In genomic region chr16:1450218-1450617, GRCh38 we compare ENCODE assay signal across 1 cellular context.
TF ChIP-seq lines count a peak whose summit lies in the region.

No MANE protein-coding gene starts in this region.

TF ChIP-seq in GM23338, 12 proteins besides CTCF, POLR2A, EP300 and RAD21 (continued from another document):
- TF ChIP-seq ETS1 (IDR thresholded peaks at IDR 0.05): no peak
- no peak for TF ChIP-seq NANOG (IDR thresholded peaks at IDR 0.05; ENCODE audit: borderline replicate concordance)
- TF ChIP-seq CREB1 (CRISPR knock-in tag; IDR thresholded peaks at IDR 0.05; ENCODE audit: low read depth): no peak
- no peak for TF ChIP-seq ZNF114 (CRISPR knock-in tag; IDR thresholded peaks at IDR 0.05)
- no peak for TF ChIP-seq ZNF462 (CRISPR knock-in tag; IDR thresholded peaks at IDR 0.05)
